In the genomic region with DNA sequence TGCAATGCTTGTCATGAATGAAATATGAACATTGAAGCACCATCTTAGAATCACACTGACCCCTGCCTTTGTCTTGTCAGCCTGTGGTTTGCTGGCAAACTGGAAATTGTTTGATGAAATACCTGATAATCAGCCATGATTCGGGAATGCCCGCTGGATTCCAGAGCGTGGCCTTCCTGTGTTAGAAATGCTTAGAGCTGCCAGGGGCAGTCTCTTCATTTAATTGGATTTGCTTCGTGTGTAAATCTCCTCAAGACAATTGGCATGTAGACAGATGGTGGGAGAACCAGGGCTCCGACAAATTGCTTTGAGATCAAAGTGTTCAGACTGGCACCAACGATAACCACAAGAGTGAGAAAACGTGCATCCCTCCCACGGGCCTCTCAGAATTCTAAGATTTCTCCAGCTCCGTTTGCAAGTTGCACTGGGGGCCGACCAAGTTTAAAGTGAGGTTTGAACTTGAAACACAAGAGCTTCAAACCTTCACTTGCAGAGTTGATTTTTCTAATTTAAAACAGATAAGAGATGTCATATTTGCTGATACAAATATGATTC, we compare ENCODE assay signal across 8 cellular contexts.
A peak's percentile ranks its signal among the peaks of the same experiment; 100 is the strongest.
DNase-seq lines count a peak whose midpoint lies in the region; ATAC-seq, FAIRE-seq and TF ChIP-seq lines count a peak whose summit lies in the region.
"Not testable (repeated sequence)": the region's sequence is repeated elsewhere in the genome, so short reads cannot be mapped to it uniquely, and the experiment has no call there.

No MANE protein-coding gene starts in this region.

- TF ChIP-seq EP300 in A549 (IDR thresholded peaks at IDR 0.05) = not testable (repeated sequence)

- H3K27ac Mint-ChIP-seq in osteocyte (ENCODE audit: unreplicated experiment) = not testable (repeated sequence)

- TF ChIP-seq POLR2A in A549 (IDR thresholded peaks at IDR 0.05; ENCODE audit: low read length) = not testable (repeated sequence)

- H3K4me2 ChIP-seq in A549; keratinocyte (ENCODE audit: control insufficient read depth, extremely low read depth, insufficient read depth, low read depth, low read length): not testable (repeated sequence)

- POLR2A ChIA-PET in A549 (lab: Yijun Ruan, JAX) = not testable (repeated sequence)

- H3K9me1 ChIP-seq in keratinocyte (ENCODE audit: control insufficient read depth, extremely low read depth, insufficient read depth, low read length) = not testable (repeated sequence)

- not testable (repeated sequence) for H3K9me3 ChIP-seq in A549; keratinocyte (ENCODE audit: control insufficient read depth, low read depth, low read length)

- not testable (repeated sequence) for H3K27me3 Mint-ChIP-seq in osteocyte (ENCODE audit: unreplicated experiment)

- not testable (repeated sequence) for H3K9ac ChIP-seq in keratinocyte (ENCODE audit: control insufficient read depth, extremely low read depth, insufficient read depth, low read length)

- H3K79me2 ChIP-seq in keratinocyte (ENCODE audit: control insufficient read depth, insufficient read depth, low read length) = not testable (repeated sequence)

- not testable (repeated sequence) for H2AFZ ChIP-seq in keratinocyte (ENCODE audit: control insufficient read depth, low read length)

- not testable (repeated sequence) for TF ChIP-seq RAD21 in A549 (conservative IDR thresholded peaks at IDR 0.05 in 1 of 2, IDR thresholded peaks at IDR 0.05 in 1 of 2)

- ATAC-seq in A549 = not testable (repeated sequence)
- peak; percentile 70 for ATAC-seq in SK-N-SH treated with all-trans-retinoic acid at 6 μM for 48 hours

- not testable (repeated sequence) for DNase-seq in A549 (ENCODE audit: low read depth in 1 of 2, low spot score in 1 of 2); GM19239 (ENCODE audit: insufficient read length, low spot score); bronchial epithelial cell (ENCODE audit: low read depth); keratinocyte (ENCODE audit: low read depth, low spot score)
- DNase-seq in M059J (ENCODE audit: low read depth) (peak; percentile 29), NCI-H82 (lab: John Stamatoyannopoulos, UW) (peak; percentile 86), osteocyte (ENCODE audit: extremely low spot score, unreplicated experiment) (peak; percentile 13)

- 0% methylated on average over 10 of the region's 10 CpGs for WGBS in A549 (ENCODE audit: missing lambda C conversion rate)

- not testable (repeated sequence) for H3K9me3 Mint-ChIP-seq in osteocyte (ENCODE audit: unreplicated experiment)

- H3K27ac ChIP-seq in A549; keratinocyte (ENCODE audit: control insufficient read depth, insufficient read depth, low read length): not testable (repeated sequence)

- TF ChIP-seq CTCF in A549 (IDR thresholded peaks at IDR 0.05); bronchial epithelial cell (IDR thresholded peaks at IDR 0.05; ENCODE audit: insufficient read depth, low read length, severe bottlenecking); keratinocyte (optimal IDR thresholded peaks at IDR 0.05 in 1 of 3, IDR thresholded peaks at IDR 0.05 in 1 of 3, conservative IDR thresholded peaks at IDR 0.05 in 1 of 3; ENCODE audit: extremely low read depth in 1 of 3, insufficient read depth in 2 of 3, low read length in 3 of 3); osteocyte (IDR thresholded peaks at IDR 0.05): not testable (repeated sequence)

- H3K36me3 Mint-ChIP-seq in osteocyte (ENCODE audit: unreplicated experiment) = not testable (repeated sequence)

- not testable (repeated sequence) for H3K36me3 ChIP-seq in bronchial epithelial cell (ENCODE audit: control insufficient read depth, insufficient read depth, low read length); keratinocyte (ENCODE audit: control insufficient read depth in 2 of 2, extremely low read depth in 1 of 2, insufficient read depth in 2 of 2, low read length in 2 of 2)

- H3K4me1 ChIP-seq in A549; keratinocyte (ENCODE audit: control insufficient read depth, extremely low read depth, insufficient read depth, low read length): not testable (repeated sequence)

- peak; percentile 70 for FAIRE-seq in A549 (lab: Jason Lieb, UNC)
- FAIRE-seq in GM19239 (lab: Jason Lieb, UNC) = peak; percentile 45
- peak; percentile 47 for FAIRE-seq in bronchial epithelial cell (lab: Jason Lieb, UNC)
- peak; percentile 69 for FAIRE-seq in keratinocyte (lab: Jason Lieb, UNC)

- H3K27me3 ChIP-seq in bronchial epithelial cell (ENCODE audit: control insufficient read depth, insufficient read depth, low read length); keratinocyte (ENCODE audit: control insufficient read depth, extremely low read depth, insufficient read depth, low read length): not testable (repeated sequence)

- CTCF ChIA-PET in A549 (lab: Yijun Ruan, JAX) = not testable (repeated sequence)

- not testable (repeated sequence) for H3K4me3 ChIP-seq in A549; bronchial epithelial cell (ENCODE audit: low read depth, low read length); keratinocyte (ENCODE audit: control insufficient read depth in 2 of 3, extremely low read depth in 1 of 3, insufficient read depth in 2 of 3, low read depth in 1 of 3, low read length in 3 of 3)

- not testable (repeated sequence) for H3K4me3 Mint-ChIP-seq in osteocyte (ENCODE audit: unreplicated experiment)

- dilution Hi-C loops in keratinocyte (cut with MboI; ENCODE audit: extremely low pct_ligation_motif_present, low sequenced_read_pairs) = not testable (repeated sequence)

- not testable (repeated sequence) for H4K20me1 ChIP-seq in keratinocyte (ENCODE audit: control insufficient read depth, extremely low read depth, insufficient read depth, low read length)

- H3K4me1 Mint-ChIP-seq in osteocyte (ENCODE audit: unreplicated experiment) = peaks cover 10% of the 10 kb centered on the region
